ENCODE assay signal across 8 cellular contexts in genomic region chr11:236774-237767, GRCh38. TPM values are rescaled to one million over a fixed set of nuclear protein-coding genes. Genes with fewer than 3 reads are reported as not detected.
DNase-seq lines count a peak whose midpoint lies in the region; ATAC-seq, FAIRE-seq and TF ChIP-seq lines count a peak whose summit lies in the region.

Gene PSMD13 (plus strand): TSS chr11:236976. CDS start chr11:237050, 74 bp downstream.

- H3K36me3 Mint-ChIP-seq in WTC11 (peaks cover 20% of the 10 kb centered on the region), immature natural killer cell (peaks cover 4 to 14% (median 11%) of the 10 kb centered on the region in 3 donors)

- ATAC-seq in HG02973 (IDR thresholded peaks at IDR 0.05; ENCODE audit: unreplicated experiment) = peak; percentile 76
- peak; percentile 83 for ATAC-seq in WTC11

- CTCF ChIA-PET in WTC11 (lab: Charles Lee) = interaction anchor here (0.7 to 1.8 kb wide), 2 partner anchors 14 to 157 kb away, joined by 3 to 13 read pairs; partner anchors contain the start of gene PKP3

- WGBS in spleen, 5 donors = 1 to 3% (median 3%) methylated on average over 27 to 62 of the region's 62 CpGs

- no peaks in the 10 kb centered on the region for H3K9me3 ChIP-seq in spleen

- FAIRE-seq in bronchial epithelial cell (lab: Jason Lieb, UNC) = no peak

- H3K27me3 ChIP-seq in bronchial epithelial cell (ENCODE audit: control insufficient read depth, insufficient read depth, low read length) (no peaks in the 10 kb centered on the region), spleen (replicated peaks in 1 of 7) (no peaks in the 10 kb centered on the region)

- H3K27me3 Mint-ChIP-seq in WTC11 (ENCODE audit: low read depth) (no peaks in the 10 kb centered on the region), immature natural killer cell (ENCODE audit: low read depth in 3 of 3) (peaks cover 15 to 20% (median 15%) of the 10 kb centered on the region in 3 donors)

- H3K4me3 ChIP-seq in bronchial epithelial cell (ENCODE audit: low read depth, low read length) = peak within 1 kb of the TSS; percentile 95
- H3K4me3 ChIP-seq in spleen = peak within 1 kb of the TSS; percentile 71 to 99 (median 92)

- peak within 1 kb of the TSS; percentile 85 to 99 (median 97) for H3K27ac ChIP-seq in spleen

- DNase-seq in SIG-M5 treated with dmso at 0.1 percent for 504 hours (lab: John Stamatoyannopoulos, UW; ENCODE audit: unreplicated experiment) (peak; percentile 65), SIG-M5 (lab: John Stamatoyannopoulos, UW) (no peak), NCI-H2107 treated with DMSO at 0.1 percent for 48 hours (lab: John Stamatoyannopoulos, UW; ENCODE audit: unreplicated experiment) (peak; percentile 48), WTC11 (ENCODE audit: low spot score) (peak; percentile 83), bronchial epithelial cell (ENCODE audit: low read depth) (peak; percentile 57), immature natural killer cell (peak; percentile 91 to 92 (median 91)), spleen (peak; percentile 97)

- TF ChIP-seq POLR2A in spleen (IDR thresholded peaks at IDR 0.05) = no peak

- H3K4me3 Mint-ChIP-seq in WTC11 = peak within 1 kb of the TSS; percentile 96
- peak within 1 kb of the TSS; percentile 91 to 99 (median 99) for H3K4me3 Mint-ChIP-seq in immature natural killer cell

- peak within 1 kb of the TSS; percentile 100 for H3K27ac Mint-ChIP-seq in WTC11
- peak within 1 kb of the TSS; percentile 97 to 100 (median 100) for H3K27ac Mint-ChIP-seq in immature natural killer cell

- H3K9me3 Mint-ChIP-seq in WTC11 (no peaks in the 10 kb centered on the region), immature natural killer cell (no peaks in the 10 kb centered on the region)

- H3K36me3 ChIP-seq in bronchial epithelial cell (ENCODE audit: control insufficient read depth, insufficient read depth, low read length) (peaks cover 6% of the 10 kb centered on the region), spleen (peaks cover 0 to 41% (median 24%) of the 10 kb centered on the region in 6 donors)

- H3K4me1 ChIP-seq in spleen = peaks cover 21 to 60% (median 38%) of the 10 kb centered on the region in 6 donors

- POLR2A ChIA-PET in WTC11 (lab: Charles Lee) = no interaction called here

- TF ChIP-seq CTCF in WTC11 (IDR thresholded peaks at IDR 0.05) (no peak), bronchial epithelial cell (IDR thresholded peaks at IDR 0.05; ENCODE audit: insufficient read depth, low read length, severe bottlenecking) (no peak), spleen (IDR thresholded peaks at IDR 0.05 in 8 of 11, conservative IDR thresholded peaks at IDR 0.05 in 3 of 11) (peak in 4 of 11 experiments; percentile 17 to 50 (median 25))

- intact Hi-C loops in spleen (cut with DNase I; ENCODE audit: low total_unique reads) = no loop called here

- H3K4me1 Mint-ChIP-seq in WTC11 = peaks cover 15% of the 10 kb centered on the region
- H3K4me1 Mint-ChIP-seq in immature natural killer cell = peaks cover 40 to 53% of the 10 kb centered on the region in 2 donors

TF ChIP-seq in WTC11, 78 proteins besides CTCF, POLR2A, EP300 and RAD21 (continues in another document):
- TF ChIP-seq GRHL2 (CRISPR knock-in tag; IDR thresholded peaks at IDR 0.05; ENCODE audit: insufficient replicate concordance, severe bottlenecking) (no peak), ZNF671 (CRISPR knock-in tag; IDR thresholded peaks at IDR 0.05) (no peak), KAT7 (CRISPR knock-in tag; IDR thresholded peaks at IDR 0.05; ENCODE audit: borderline replicate concordance) (no peak), CREB1 (CRISPR knock-in tag; IDR thresholded peaks at IDR 0.05) (0 out of 2 replicates have a peak, but pooled peaks have one; percentile 26), MAX (CRISPR knock-in tag; IDR thresholded peaks at IDR 0.05) (peak; percentile 47; the same call in 1 of the 2 replicates), EMX1 (CRISPR knock-in tag; IDR thresholded peaks at IDR 0.05) (no peak), USF1 (CRISPR knock-in tag; IDR thresholded peaks at IDR 0.05) (no peak), MXD4 (CRISPR knock-in tag; IDR thresholded peaks at IDR 0.05; ENCODE audit: borderline replicate concordance) (no peak), PRDM15 (CRISPR knock-in tag; IDR thresholded peaks at IDR 0.05) (no peak), FOXP1 (CRISPR knock-in tag; IDR thresholded peaks at IDR 0.05; ENCODE audit: borderline replicate concordance) (no peak), FOXP4 (CRISPR knock-in tag; IDR thresholded peaks at IDR 0.05) (peak; percentile 44; the same call in 1 of the 2 replicates), PRRX2 (CRISPR knock-in tag; IDR thresholded peaks at IDR 0.05) (no peak), FOXK1 (CRISPR knock-in tag; IDR thresholded peaks at IDR 0.05) (no peak; the same call in 1 of the 2 replicates), ZNF317 (CRISPR knock-in tag; IDR thresholded peaks at IDR 0.05; ENCODE audit: borderline replicate concordance, low read depth) (no peak), ZNF416 (CRISPR knock-in tag; IDR thresholded peaks at IDR 0.05) (no peak), HMGXB4 (CRISPR knock-in tag; IDR thresholded peaks at IDR 0.05) (no peak), JAZF1 (CRISPR knock-in tag; IDR thresholded peaks at IDR 0.05) (no peak)

RNA-seq across cellular contexts. Expression of gene PSMD13, which starts in this region (rescaled TPM):
- 144 to 148 TPM (median 147 TPM) in 3 replicates for total RNA-seq in WTC11 (2021)
- total RNA-seq in bronchial epithelial cell = 146 and 171 TPM in 2 replicates
- 100 to 1,000 TPM; 257 to 353 (median 345) TPM for polyA plus RNA-seq in immature natural killer cell
- 100 to 1,000 TPM in 5 of 7 donors, 10 to 100 TPM in 2; 93.6 to 126 (median 101) TPM for total RNA-seq in spleen
- 100 to 1,000 TPM; 165 to 229 (median 200) TPM for polyA plus RNA-seq in spleen
